ENCODE assay signal across 32 cellular contexts in genomic region chr2:156790343-156791034, GRCh38.
"Had no signal": no experiment of that assay in that cellular context is flagged by ENCODE, and none has a peak within 500 bp of the region (broad histone marks: within the 10 kb centered on the region; RNA-seq: fewer than 3 reads in every experiment).

No MANE protein-coding gene starts in this region.

- H3K36me3 ChIP-seq: adrenal gland, brain microvascular endothelial cell, breast epithelium had no signal

- DNase-seq: activated B cell treated with CpG ODN at 0.5 μM for 24 hours; activated CD4-positive, alpha-beta memory T cell treated with anti-CD3 and anti-CD28 coated beads for 36 hours; activated CD4-positive, alpha-beta T cell treated with anti-CD3 and anti-CD28 coated beads for 4 hours; activated CD4-positive, alpha-beta T cell treated with anti-CD3 and anti-CD28 coated beads, Interleukin-2, amount 10 ng/mL, durations not matched to agents 24 days and 14 days; activated CD4-positive, alpha-beta T cell treated with anti-CD3 and anti-CD28 coated beads, Interleukin-2, amount 50 U/mL, for 1 hour; activated CD4-positive, alpha-beta T cell treated with anti-CD3 and anti-CD28 coated beads, Interleukin-2, amount 50 U/mL, for 4 hours; activated CD4-positive, CD25-positive, alpha-beta regulatory T cell treated with anti-CD3 and anti-CD28 coated beads, Interleukin-2, amount 50 U/mL, for 72 hours; activated CD8-positive, alpha-beta memory T cell treated with anti-CD3 and anti-CD28 coated beads, Interleukin-2, amount 50 U/mL, for 4 hours; activated CD8-positive, alpha-beta T cell treated with anti-CD3 and anti-CD28 coated beads for 36 hours; activated effector memory CD4-positive, alpha-beta T cell treated with anti-CD3 and anti-CD28 coated beads, Interleukin-2, amount 50 U/mL, for 16 hours; activated gamma-delta T cell treated with Interleukin-2 at 50 U/mL for 16 hours; activated naive CD4-positive, alpha-beta T cell; activated naive CD4-positive, alpha-beta T cell treated with anti-CD3 and anti-CD28 coated beads for 36 hours; activated naive CD4-positive, alpha-beta T cell treated with anti-CD3 and anti-CD28 coated beads, Interleukin-2, amount 50 U/mL, for 16 hours; activated naive CD8-positive, alpha-beta T cell treated with anti-CD3 and anti-CD28 coated beads for 36 hours; activated T-cell treated with anti-CD3 and anti-CD28 coated beads for 4 hours; activated T-cell treated with anti-CD3 and anti-CD28 coated beads, Interleukin-2, amount 50 U/mL, for 1 hour; activated T-cell treated with anti-CD3 and anti-CD28 coated beads, Interleukin-2, amount 50 U/mL, for 4 hours; activated T-cell treated with anti-CD3 and anti-CD28 coated beads, Interleukin-2, amount 50 U/mL, for 72 hours; adrenal gland; amniotic stem cell; aorta; body of pancreas; brain microvascular endothelial cell; central memory CD4-positive, alpha-beta T cell; T-helper 1 cell; T-helper 2 cell; T-helper 9 cell had no signal

- H3K27ac ChIP-seq: adrenal gland, body of pancreas, brain microvascular endothelial cell, breast epithelium, VCaP had no signal

- H3K4me1 ChIP-seq: adrenal gland, body of pancreas, breast epithelium had no signal

- H3K27me3 ChIP-seq: adrenal gland, body of pancreas, brain microvascular endothelial cell, breast epithelium had no signal

- H3K9me3 ChIP-seq: adrenal gland, body of pancreas, breast epithelium had no signal

- ATAC-seq: activated CD8-positive, alpha-beta T cell treated with anti-CD3 and anti-CD28 coated beads for 36 hours; activated naive CD4-positive, alpha-beta T cell treated with anti-CD3 and anti-CD28 coated beads, Interleukin-2, amount 50 U/mL, for 72 hours; activated T-cell treated with anti-CD3 and anti-CD28 coated beads, Interleukin-2, amount 50 U/mL, for 4 hours; activated T-cell treated with anti-CD3 and anti-CD28 coated beads, Interleukin-2, amount 50 U/mL, for 72 hours; activated T-helper 17 cell treated with anti-CD3 and anti-CD28 coated beads, Interleukin-2, amount 50 U/mL, for 72 hours; body of pancreas had no signal

- H3K4me3 ChIP-seq: adrenal gland, body of pancreas, breast epithelium had no signal
